Comparison of ENCODE assay signal across 8 cellular contexts in genomic region chr6:99241905-99242534, GRCh38.
DNase-seq lines count a peak whose midpoint lies in the region; ATAC-seq and TF ChIP-seq lines count a peak whose summit lies in the region.

No MANE protein-coding gene starts in this region.

- DNase-seq in DND-41: peak; percentile 10
- DNase-seq in RPMI8226: peak; percentile 6
- DNase-seq in hepatic stellate cell (ENCODE audit: low spot score): peak; percentile 11
- no peak for DNase-seq in HuH-7.5 (ENCODE audit: low spot score)
- DNase-seq in lower leg skin (ENCODE audit: low spot score in 2 of 2): no peak

- no peaks in the 10 kb centered on the region for H3K79me2 ChIP-seq in DND-41 (ENCODE audit: insufficient read depth, low read length)

- H3K27ac ChIP-seq in DND-41 (ENCODE audit: low read length): no peak overlapping the region

- no peaks in the 10 kb centered on the region for H4K20me1 ChIP-seq in DND-41 (ENCODE audit: insufficient read depth, low read length)

- no peak for TF ChIP-seq POLR2A in lower leg skin (IDR thresholded peaks at IDR 0.05)

- intact Hi-C loops in lower leg skin (cut with DNase I; ENCODE audit: low total_unique reads): no loop called here

- H3K4me2 ChIP-seq in DND-41 (ENCODE audit: insufficient read depth, low read length): no peak overlapping the region

- H3K4me3 ChIP-seq in DND-41 (ENCODE audit: low read depth in 1 of 2, low read length in 2 of 2): no peak overlapping the region
- H3K4me3 ChIP-seq in lower leg skin (ENCODE audit: low read depth, poor library complexity, severe bottlenecking): no peak overlapping the region

- H3K4me1 ChIP-seq in DND-41 (ENCODE audit: insufficient read depth, low read length): no peaks in the 10 kb centered on the region

- no peaks in the 10 kb centered on the region for H3K36me3 ChIP-seq in DND-41 (ENCODE audit: insufficient read depth, low read length)

- H3K9ac ChIP-seq in DND-41 (ENCODE audit: low read depth, low read length): no peak overlapping the region

- H2AFZ ChIP-seq in DND-41 (ENCODE audit: low read depth, low read length): no peak overlapping the region

- no peaks in the 10 kb centered on the region for H3K9me3 ChIP-seq in DND-41 (ENCODE audit: insufficient read depth, low read length, severe bottlenecking)

- H3K27me3 ChIP-seq in DND-41 (ENCODE audit: insufficient read depth, low read length, poor library complexity): no peaks in the 10 kb centered on the region

- TF ChIP-seq CTCF in DND-41 (IDR thresholded peaks at IDR 0.05; ENCODE audit: borderline replicate concordance, extremely low read depth, low read length, poor library complexity, severe bottlenecking) (peak; percentile 59), lower leg skin (IDR thresholded peaks at IDR 0.05) (no peak)

- ATAC-seq in DND-41 (ENCODE audit: insufficient read depth, low read depth) (no peak), HG02759 (IDR thresholded peaks at IDR 0.05; ENCODE audit: unreplicated experiment) (peak; percentile 42), HG03025 (IDR thresholded peaks at IDR 0.05; ENCODE audit: low FRiP score, unreplicated experiment) (no peak)
- ATAC-seq in activated CD4-positive, CD25-positive, alpha-beta regulatory T cell treated with anti-CD3 and anti-CD28 coated beads, Interleukin-2, amount 50 U/mL, for 24 hours: no peak

- 34 to 42% methylated on average over 5 of the region's 5 CpGs for WGBS in lower leg skin, 2 donors

Comparison
In these comparisons a context has a peak if more than half of its experiments do, and no peak if none do; other contexts are left out.
1. DNase-seq: peak in DND-41 (single experiment), RPMI8226 (single experiment) and hepatic stellate cell (single experiment); none in HuH-7.5 (single experiment) and lower leg skin (0 of 2).